In the genomic region with DNA sequence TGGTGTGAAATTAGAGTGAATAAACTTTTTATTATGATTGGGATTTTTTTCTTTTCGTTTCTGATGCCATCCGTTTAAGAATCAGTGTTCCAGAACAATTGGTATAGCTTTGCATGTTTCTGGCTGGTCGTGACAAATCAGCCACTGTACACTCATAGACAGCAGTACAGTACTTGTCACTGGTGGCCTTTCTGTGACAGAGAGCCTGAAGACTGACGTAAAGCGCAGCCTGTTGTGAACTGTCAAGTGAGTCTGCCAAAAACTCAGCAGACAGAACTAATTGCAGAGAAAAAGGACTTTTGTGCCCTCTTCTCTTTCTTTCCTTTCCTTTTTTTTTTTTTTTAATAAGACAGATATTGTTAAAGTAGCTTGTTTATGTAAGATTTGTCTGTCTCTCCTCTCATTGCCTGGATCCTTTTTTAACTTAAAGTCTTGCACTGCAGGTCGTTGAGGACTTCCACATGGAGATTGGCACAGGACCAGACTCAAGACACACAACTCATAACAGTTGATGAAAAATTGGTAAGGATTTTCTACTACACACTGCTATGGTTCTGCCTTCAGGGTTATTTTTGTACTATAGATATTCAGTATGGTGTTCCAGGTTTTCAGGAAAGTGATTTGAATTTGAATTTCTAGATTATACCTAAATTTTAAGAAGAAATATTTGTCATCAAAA, we compare ENCODE assay signal across 18 cellular contexts. TPM values are rescaled to one million over a fixed set of nuclear protein-coding genes. Genes with fewer than 3 reads are reported as not detected.
DNase-seq lines count a peak whose midpoint lies in the region; ATAC-seq and TF ChIP-seq lines count a peak whose summit lies in the region.
"Had no signal": no experiment of that assay in that cellular context is flagged by ENCODE, and none has a peak within 500 bp of the region (broad histone marks: within the 10 kb centered on the region; RNA-seq: fewer than 3 reads in every experiment).

No MANE protein-coding gene starts in this region.

- RAD21 ChIA-PET in HCT116 (lab: Charles Lee; ENCODE audit: low non-redundant PET in 1 of 2, low total read pairs in 2 of 2, uncharacterized antibody in 2 of 2, unreplicated experiment in 2 of 2): no interaction called here

- peak overlapping the region; percentile 50 for H3K27ac Mint-ChIP-seq in nephron progenitor cell
- H3K27ac Mint-ChIP-seq in activated CD4-positive, alpha-beta T cell treated with anti-CD3 and anti-CD28 coated beads, Interleukin-2, amount 10 ng/mL, durations not matched to agents 7 days and 5 days: no peak overlapping the region
- H3K27ac Mint-ChIP-seq: activated CD8-positive, alpha-beta memory T cell treated with anti-CD3 and anti-CD28 coated beads, Interleukin-2, amount 10 ng/mL, durations not matched to agents 7 days and 5 days; CD4-positive, alpha-beta T cell; stimulated activated effector memory CD8-positive, alpha-beta T cell treated with anti-CD3 and anti-CD28 coated beads, Interleukin-12 subunit alpha, Interleukin-12 subunit beta, amount 100 ng/mL, for 72 hours had no signal

- H3K9me3 ChIP-seq in HCT116 (ENCODE audit: control insufficient read depth in 1 of 2, insufficient read depth in 1 of 2, low read depth in 1 of 2, low read length in 2 of 2): no peaks in the 10 kb centered on the region
- H3K9me3 ChIP-seq in adrenal gland (replicated peaks in 1 of 3): no peaks in the 10 kb centered on the region

- H3K4me1 Mint-ChIP-seq in nephron progenitor cell: no peaks in the 10 kb centered on the region
- no peaks in the 10 kb centered on the region for H3K4me1 Mint-ChIP-seq in activated CD4-positive, alpha-beta T cell treated with anti-CD3 and anti-CD28 coated beads, Interleukin-2, amount 10 ng/mL, durations not matched to agents 7 days and 5 days
- H3K4me1 Mint-ChIP-seq: activated CD8-positive, alpha-beta memory T cell treated with anti-CD3 and anti-CD28 coated beads, Interleukin-2, amount 10 ng/mL, durations not matched to agents 7 days and 5 days; stimulated activated effector memory CD8-positive, alpha-beta T cell treated with anti-CD3 and anti-CD28 coated beads, Interleukin-12 subunit alpha, Interleukin-12 subunit beta, amount 100 ng/mL, for 72 hours had no signal

- no peak for TF ChIP-seq RAD21 in HCT116 (IDR thresholded peaks at IDR 0.05; ENCODE audit: low read depth)

- H3K4me3 Mint-ChIP-seq in nephron progenitor cell: no peak overlapping the region
- no peak overlapping the region for H3K4me3 Mint-ChIP-seq in activated CD4-positive, alpha-beta T cell treated with anti-CD3 and anti-CD28 coated beads, Interleukin-2, amount 10 ng/mL, durations not matched to agents 7 days and 5 days
- H3K4me3 Mint-ChIP-seq: activated CD8-positive, alpha-beta memory T cell treated with anti-CD3 and anti-CD28 coated beads, Interleukin-2, amount 10 ng/mL, durations not matched to agents 7 days and 5 days; CD4-positive, alpha-beta T cell; stimulated activated effector memory CD8-positive, alpha-beta T cell treated with anti-CD3 and anti-CD28 coated beads, Interleukin-12 subunit alpha, Interleukin-12 subunit beta, amount 100 ng/mL, for 72 hours had no signal

- peaks cover 2% of the 10 kb centered on the region for H3K27me3 Mint-ChIP-seq in nephron progenitor cell (ENCODE audit: low read depth, poor library complexity)
- H3K27me3 Mint-ChIP-seq in activated CD4-positive, alpha-beta T cell treated with anti-CD3 and anti-CD28 coated beads, Interleukin-2, amount 10 ng/mL, durations not matched to agents 7 days and 5 days: no peaks in the 10 kb centered on the region
- H3K27me3 Mint-ChIP-seq: activated CD8-positive, alpha-beta memory T cell treated with anti-CD3 and anti-CD28 coated beads, Interleukin-2, amount 10 ng/mL, durations not matched to agents 7 days and 5 days; CD4-positive, alpha-beta T cell had no signal

- intact Hi-C loops in HCT116 (cut with micrococcal nuclease) (no loop called here), adrenal gland (cut with DNase I) (no loop called here), sciatic nerve (cut with DNase I) (no loop called here)

- ATAC-seq in HCT116 (no peak), HG02884 (IDR thresholded peaks at IDR 0.05; ENCODE audit: unreplicated experiment) (no peak), sciatic nerve (no peak)
- ATAC-seq: activated CD8-positive, alpha-beta memory T cell treated with anti-CD3 and anti-CD28 coated beads, Interleukin-2, amount 10 ng/mL, durations not matched to agents 7 days and 5 days; foreskin keratinocyte; stimulated activated effector memory CD8-positive, alpha-beta T cell treated with anti-CD3 and anti-CD28 coated beads, Interleukin-12 subunit alpha, Interleukin-12 subunit beta, amount 100 ng/mL, for 72 hours had no signal

- POLR2A ChIA-PET in HCT116 (lab: Charles Lee): no interaction called here
- POLR2A ChIA-PET in activated CD4-positive, alpha-beta T cell treated with anti-CD3 and anti-CD28 coated beads, Interleukin-2, amount 10 ng/mL, durations not matched to agents 7 days and 5 days (lab: Charles Lee): no interaction called here

- H3K9me3 Mint-ChIP-seq in nephron progenitor cell: peaks cover 11% of the 10 kb centered on the region
- no peaks in the 10 kb centered on the region for H3K9me3 Mint-ChIP-seq in activated CD4-positive, alpha-beta T cell treated with anti-CD3 and anti-CD28 coated beads, Interleukin-2, amount 10 ng/mL, durations not matched to agents 7 days and 5 days
- H3K9me3 Mint-ChIP-seq: stimulated activated effector memory CD8-positive, alpha-beta T cell treated with anti-CD3 and anti-CD28 coated beads, Interleukin-12 subunit alpha, Interleukin-12 subunit beta, amount 100 ng/mL, for 72 hours had no signal

- peaks cover 51% of the 10 kb centered on the region for H3K36me3 Mint-ChIP-seq in nephron progenitor cell (ENCODE audit: low read depth)
- peaks cover 24% of the 10 kb centered on the region for H3K36me3 Mint-ChIP-seq in activated CD4-positive, alpha-beta T cell treated with anti-CD3 and anti-CD28 coated beads, Interleukin-2, amount 10 ng/mL, durations not matched to agents 7 days and 5 days (ENCODE audit: low read depth)

- H3K4me1 ChIP-seq in HCT116 (ENCODE audit: control insufficient read depth in 1 of 2, insufficient read depth in 2 of 2, low read length in 2 of 2) (peaks cover 0 to 16% of the 10 kb centered on the region in 2 experiments; a peak in 2 of 4 replicates), adrenal gland (replicated peaks in 1 of 2) (peaks cover 4 to 14% of the 10 kb centered on the region in 2 donors)

- H3K27ac ChIP-seq in HCT116 (ENCODE audit: low read depth, low read length): no peak overlapping the region
- no peak overlapping the region for H3K27ac ChIP-seq in adrenal gland
- H3K27ac ChIP-seq: foreskin keratinocyte had no signal

- whole genome bisulfite sequencing in adrenal gland, 4 donors: 25 to 33% (median 26%) methylated on average over 6 of the region's 6 CpGs

- BruUV-seq in HCT116 (replicated peaks; lab: Mats Ljungman, UMichigan): no TSS peak

- no peak overlapping the region for H2AFZ ChIP-seq in HCT116 (ENCODE audit: low read depth, low read length, poor library complexity, severe bottlenecking)

- CTCF ChIA-PET in HCT116 (lab: Charles Lee): no interaction called here
- CTCF ChIA-PET in activated CD4-positive, alpha-beta T cell treated with anti-CD3 and anti-CD28 coated beads, Interleukin-2, amount 10 ng/mL, durations not matched to agents 7 days and 5 days (lab: Charles Lee): no interaction called here

- H3K4me3 ChIP-seq in HCT116 (replicated peaks in 1 of 2; ENCODE audit: low read depth in 1 of 2, low read length in 2 of 2) (no peak overlapping the region), adrenal gland (no peak overlapping the region)

- TF ChIP-seq POLR2A in HCT116 (IDR thresholded peaks at IDR 0.05; ENCODE audit: borderline replicate concordance, extremely low read depth, insufficient read depth, insufficient read length) (no peak), adrenal gland (IDR thresholded peaks at IDR 0.05) (no peak)

- H3K27me3 ChIP-seq in HCT116 (ENCODE audit: insufficient read depth, low read length) (no peaks in the 10 kb centered on the region), adrenal gland (no peaks in the 10 kb centered on the region)
- H3K27me3 ChIP-seq: foreskin keratinocyte had no signal

- no peak overlapping the region; the same call in 1 of the 2 replicates for H3K9ac ChIP-seq in HCT116 (ENCODE audit: low read length)

- H3K79me2 ChIP-seq in HCT116 (ENCODE audit: insufficient read depth, low read length): peaks cover 46% of the 10 kb centered on the region

- peaks cover 7 to 12% of the 10 kb centered on the region in 2 experiments; a peak in 2 of 4 replicates for H3K36me3 ChIP-seq in HCT116 (ENCODE audit: control insufficient read depth in 1 of 2, insufficient read depth in 2 of 2, low read length in 2 of 2)
- peaks cover 0 to 4% of the 10 kb centered on the region in 2 donors for H3K36me3 ChIP-seq in adrenal gland (replicated peaks in 1 of 2)

- DNase-seq in HCT116 (ENCODE audit: low read depth, low spot score) (no peak), adrenal gland (peak; percentile 51 to 85 (median 74)), globus pallidus (ENCODE audit: low spot score) (peak; percentile 79), nephron progenitor cell (no peak), SKM-1 (lab: John Stamatoyannopoulos, UW; ENCODE audit: unreplicated experiment) (no peak), sciatic nerve (ENCODE audit: low spot score) (no peak)
- DNase-seq in activated CD4-positive, alpha-beta T cell treated with anti-CD3 and anti-CD28 coated beads, Interleukin-2, amount 10 ng/mL, durations not matched to agents 7 days and 5 days: no peak
- DNase-seq: activated CD8-positive, alpha-beta memory T cell treated with anti-CD3 and anti-CD28 coated beads, Interleukin-2, amount 10 ng/mL, durations not matched to agents 7 days and 5 days; activated gamma-delta T cell; aorta; CD4-positive, alpha-beta T cell; foreskin keratinocyte; NCI-H2029 treated with DMSO at 0.1 percent for 48 hours; NCI-H748 treated with DMSO at 0.1 percent for 48 hours; RPMI8226; trophoblast cell had no signal

- no peaks in the 10 kb centered on the region for H3K9me2 ChIP-seq in HCT116 (ENCODE audit: insufficient read depth)

- H4K20me1 ChIP-seq in HCT116 (ENCODE audit: insufficient read depth): no peaks in the 10 kb centered on the region

- H3K4me2 ChIP-seq in HCT116 (ENCODE audit: low read length): peak overlapping the region; percentile 73; the same call in 1 of the 2 replicates

- no peak for TF ChIP-seq CTCF in HCT116 (IDR thresholded peaks at IDR 0.05 in 2 of 3, conservative IDR thresholded peaks at IDR 0.05 in 1 of 3; ENCODE audit: borderline replicate concordance in 1 of 3, insufficient read depth in 1 of 3, low read depth in 2 of 3, low read length in 2 of 3)
- TF ChIP-seq CTCF in adrenal gland (IDR thresholded peaks at IDR 0.05): no peak
- TF ChIP-seq CTCF in nephron progenitor cell (IDR thresholded peaks at IDR 0.05): no peak

TF ChIP-seq in HCT116, 20 proteins besides CTCF, POLR2A, EP300 and RAD21 (continues in another document):
- TF ChIP-seq TCF7L2 (IDR thresholded peaks at IDR 0.05; ENCODE audit: borderline replicate concordance, extremely low read depth, insufficient read depth, insufficient read length): no peak

RNA-seq across cellular contexts. Expression of gene NDUFS4, which starts 42.7 kb away (rescaled TPM):
- total RNA-seq in HCT116 (2021; ENCODE audit: unreplicated experiment) (91.4 TPM), adrenal gland (100 to 1,000 TPM in 3 of 8 donors, 10 to 100 TPM in 5; 75.4 to 128 (median 93.0) TPM), sciatic nerve (75.4 TPM)
- polyA plus RNA-seq in HCT116 (2012): 97.2 and 114 TPM in 2 replicates
- 100 to 1,000 TPM in 1 of 3 donors, 10 to 100 TPM in 2; 39.8 to 177 (median 48.3) TPM for polyA plus RNA-seq in adrenal gland
- 10 to 100 TPM; 43.2 to 46.8 TPM for total RNA-seq in activated CD4-positive, alpha-beta T cell treated with anti-CD3 and anti-CD28 coated beads, Interleukin-2, amount 10 ng/mL, durations not matched to agents 7 days and 5 days

Comparison
In these comparisons a context has a peak if more than half of its experiments do, and no peak if none do; other contexts are left out.
1. DNase-seq: peak in adrenal gland (7 of 7) and globus pallidus (single experiment); none in HCT116 (single experiment), nephron progenitor cell (single experiment), SKM-1 (single experiment), activated CD4-positive, alpha-beta T cell treated with anti-CD3 and anti-CD28 coated beads, Interleukin-2, amount 10 ng/mL, durations not matched to agents 7 days and 5 days (single experiment) and sciatic nerve (single experiment).